8 cellular contexts compared by ENCODE assay signal in the genomic region with DNA sequence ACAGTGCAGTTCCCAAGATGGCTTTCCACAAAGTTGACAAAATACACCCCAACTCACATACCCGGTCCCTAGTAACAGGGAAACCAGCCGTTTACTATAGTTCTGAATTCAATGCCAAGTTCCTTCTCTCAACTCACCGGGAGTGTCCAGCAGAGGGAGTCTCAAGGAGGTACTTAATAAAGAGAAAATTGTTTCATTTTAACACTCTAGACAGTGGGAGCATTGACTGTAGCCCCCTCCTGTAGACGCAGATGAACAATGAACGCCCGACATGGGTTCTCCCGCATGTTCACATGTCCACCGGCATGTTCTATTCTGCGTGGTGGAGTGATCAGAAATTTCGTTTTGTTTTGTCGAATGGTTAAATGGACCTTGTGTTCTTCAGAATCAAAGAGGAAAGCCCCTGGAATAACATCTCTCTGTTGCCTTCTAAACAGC. TPM values are rescaled to one million over a fixed set of nuclear protein-coding genes. Genes with fewer than 3 reads are reported as not detected.
DNase-seq lines count a peak whose midpoint lies in the region; ATAC-seq and TF ChIP-seq lines count a peak whose summit lies in the region.

No MANE protein-coding gene starts in this region.

- H3K36me3 Mint-ChIP-seq in activated T-helper 17 cell treated with anti-CD3 and anti-CD28 coated beads, Interleukin-2, amount 50 U/mL, for 72 hours (ENCODE audit: low read depth) = peaks cover 45% of the 10 kb centered on the region
- no peaks in the 10 kb centered on the region for H3K36me3 Mint-ChIP-seq in natural killer cell

- no peaks in the 10 kb centered on the region for H3K9me3 Mint-ChIP-seq in activated T-helper 17 cell treated with anti-CD3 and anti-CD28 coated beads, Interleukin-2, amount 50 U/mL, for 72 hours
- H3K9me3 Mint-ChIP-seq in natural killer cell = no peaks in the 10 kb centered on the region

- intact Hi-C loops in natural killer cell (cut with micrococcal nuclease) = loop anchor here (1.0 to 5.0 kb wide), 7 partner anchors 99 to 226 kb away; no protein-coding TSS in a partner anchor

- no peaks in the 10 kb centered on the region for H3K36me3 ChIP-seq in HUES6 (ENCODE audit: control insufficient read depth, insufficient read depth, low read length)
- no peaks in the 10 kb centered on the region for H3K36me3 ChIP-seq in thoracic aorta

- ATAC-seq in activated T-helper 17 cell treated with anti-CD3 and anti-CD28 coated beads, Interleukin-2, amount 50 U/mL, for 72 hours (replicated peaks) = no peak
- ATAC-seq in natural killer cell (peak; percentile 41 to 62 (median 45)), thoracic aorta (ENCODE audit: insufficient number of reproducible peaks, low FRiP score, low read depth) (no peak)

- DNase-seq in NCI-H146 (lab: John Stamatoyannopoulos, UW) (peak; percentile 68), NCI-H146 treated with DMSO at 0.1 percent for 48 hours (lab: John Stamatoyannopoulos, UW; ENCODE audit: unreplicated experiment) (no peak), OCI-M2 (lab: John Stamatoyannopoulos, UW; ENCODE audit: unreplicated experiment) (peak; percentile 94), fibroblast of pulmonary artery (ENCODE audit: low read depth) (peak; percentile 90), natural killer cell (peak; percentile 51), thoracic aorta (ENCODE audit: low spot score) (peak; percentile 47)

- peaks cover 58% of the 10 kb centered on the region for H3K4me1 Mint-ChIP-seq in activated T-helper 17 cell treated with anti-CD3 and anti-CD28 coated beads, Interleukin-2, amount 50 U/mL, for 72 hours
- peaks cover 77 to 79% of the 10 kb centered on the region in 2 donors for H3K4me1 Mint-ChIP-seq in natural killer cell

- H3K9ac ChIP-seq in HUES6 (ENCODE audit: low read length) = no peak overlapping the region

- peaks cover 4% of the 10 kb centered on the region for H3K27me3 Mint-ChIP-seq in activated T-helper 17 cell treated with anti-CD3 and anti-CD28 coated beads, Interleukin-2, amount 50 U/mL, for 72 hours
- H3K27me3 Mint-ChIP-seq in natural killer cell (ENCODE audit: low read depth in 2 of 2) = no peaks in the 10 kb centered on the region

- no peak overlapping the region for H3K27ac ChIP-seq in HUES6 (ENCODE audit: low read depth, low read length)
- H3K27ac ChIP-seq in thoracic aorta = peak overlapping the region; percentile 85 to 91

- peaks cover 39% of the 10 kb centered on the region for H3K27me3 ChIP-seq in HUES6 (ENCODE audit: control insufficient read depth, insufficient read depth, low read length)
- no peaks in the 10 kb centered on the region for H3K27me3 ChIP-seq in thoracic aorta (replicated peaks; ENCODE audit: insufficient read depth)

- H3K9me3 ChIP-seq in HUES6 (ENCODE audit: control insufficient read depth, insufficient read depth, low read depth, low read length) (no peaks in the 10 kb centered on the region), thoracic aorta (no peaks in the 10 kb centered on the region)

- TF ChIP-seq CTCF in fibroblast of pulmonary artery (IDR thresholded peaks at IDR 0.05; ENCODE audit: low read length, missing control alignments) (peak; percentile 79), natural killer cell (IDR thresholded peaks at IDR 0.05) (peak; percentile 69), thoracic aorta (IDR thresholded peaks at IDR 0.05) (peak; percentile 71)

- H3K4me1 ChIP-seq in HUES6 (ENCODE audit: control insufficient read depth, insufficient read depth, low read length) (peaks cover 5% of the 10 kb centered on the region; the same call in 1 of the 2 replicates), thoracic aorta (ENCODE audit: control insufficient read depth in 1 of 2, low read depth in 2 of 2) (peaks cover 21 to 56% of the 10 kb centered on the region in 2 donors)

- H3K4me3 ChIP-seq in HUES6 (ENCODE audit: low read depth, low read length) = peak overlapping the region; percentile 94
- peak overlapping the region; percentile 65 for H3K4me3 ChIP-seq in fibroblast of pulmonary artery (replicated peaks; ENCODE audit: low read depth, low read length)
- H3K4me3 ChIP-seq in thoracic aorta = peak overlapping the region; percentile 75

- peak overlapping the region; percentile 96 for H3K27ac Mint-ChIP-seq in activated T-helper 17 cell treated with anti-CD3 and anti-CD28 coated beads, Interleukin-2, amount 50 U/mL, for 72 hours
- H3K27ac Mint-ChIP-seq in natural killer cell = peak overlapping the region; percentile 95 to 99

- peak overlapping the region; percentile 98 for H3K4me3 Mint-ChIP-seq in activated T-helper 17 cell treated with anti-CD3 and anti-CD28 coated beads, Interleukin-2, amount 50 U/mL, for 72 hours
- peak overlapping the region; percentile 98 for H3K4me3 Mint-ChIP-seq in natural killer cell

RNA-seq across cellular contexts. Expression of gene HIPK2, which starts 1.9 kb away (rescaled TPM):
- 10 to 100 TPM; 44.2 to 46.9 TPM for total RNA-seq in activated T-helper 17 cell treated with anti-CD3 and anti-CD28 coated beads, Interleukin-2, amount 50 U/mL, for 72 hours
- 100 to 1,000 TPM; 127 to 145 (median 144) TPM for total RNA-seq in natural killer cell
- 10 to 100 TPM; 49.4 to 68.5 TPM for total RNA-seq in thoracic aorta

RNA-seq across cellular contexts. Expression of gene TBXAS1, which starts 53.2 kb away (rescaled TPM):
- total RNA-seq in activated T-helper 17 cell treated with anti-CD3 and anti-CD28 coated beads, Interleukin-2, amount 50 U/mL, for 72 hours = 10 to 100 TPM; 17.8 to 22.0 TPM
- 100 to 1,000 TPM in 1 of 3 donors, 10 to 100 TPM in 2; 72.7 to 110 (median 88.7) TPM for total RNA-seq in natural killer cell
- 10 to 100 TPM; 30.1 to 66.6 TPM for total RNA-seq in thoracic aorta

Comparison
In these comparisons a context has a peak if more than half of its experiments do, and no peak if none do; other contexts are left out.
1. ATAC-seq: peak in natural killer cell (3 of 3); none in activated T-helper 17 cell treated with anti-CD3 and anti-CD28 coated beads, Interleukin-2, amount 50 U/mL, for 72 hours (single experiment) and thoracic aorta (single experiment).
2. Peak in every context shown above with its lines, with median percentiles within 50 percentile points of each other: H3K4me3 ChIP-seq and CTCF ChIP-seq.